ENCODE assay signal across 10 cellular contexts in the genomic region with DNA sequence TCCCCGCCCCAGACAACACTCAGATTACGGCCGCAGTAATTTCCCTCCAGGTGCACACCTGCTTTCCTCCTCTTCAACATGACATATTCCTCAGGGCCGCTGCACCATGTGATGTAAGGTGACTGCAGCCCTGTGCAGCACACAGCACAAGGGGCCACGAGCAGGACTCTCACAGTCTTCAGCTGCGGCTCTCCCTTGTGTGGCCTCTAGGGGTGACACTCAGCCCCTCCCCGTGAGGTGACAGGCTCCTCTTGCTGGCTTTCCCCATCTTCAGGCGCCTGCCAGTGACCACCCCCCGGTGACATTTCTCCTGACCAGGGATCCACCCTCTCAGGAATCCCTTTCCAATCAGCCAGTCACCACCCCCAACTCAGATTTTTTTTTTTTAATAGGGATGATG. TPM values are rescaled to one million over a fixed set of nuclear protein-coding genes. Genes with fewer than 3 reads are reported as not detected.
A peak's percentile ranks its signal among the peaks of the same experiment; 100 is the strongest.
DNase-seq lines count a peak whose midpoint lies in the region; ATAC-seq, FAIRE-seq and TF ChIP-seq lines count a peak whose summit lies in the region.
"Had no signal": no experiment of that assay in that cellular context is flagged by ENCODE, and none has a peak within 500 bp of the region (broad histone marks: within the 10 kb centered on the region; RNA-seq: fewer than 3 reads in every experiment).

No MANE protein-coding gene starts in this region.

- DNase-seq in AG04449 (ENCODE audit: low read depth, low spot score), result no peak
- peak; percentile 19 for DNase-seq in ELR (ENCODE audit: low read depth)
- peak; percentile 33 for DNase-seq in NCI-H2029 treated with DMSO at 0.1 percent for 48 hours (lab: John Stamatoyannopoulos, UW)
- DNase-seq in bronchial epithelial cell (ENCODE audit: low read depth), result no peak
- DNase-seq in NCI-H1092 treated with DMSO at 0.1 percent for 48 hours (lab: John Stamatoyannopoulos, UW), result no peak
- DNase-seq in activated naive CD4-positive, alpha-beta T cell treated with Interleukin-2 at 50 U/mL for 16 hours, result no peak
- no peak for DNase-seq in NCI-H1694 treated with DMSO at 0.1 percent for 48 hours (lab: John Stamatoyannopoulos, UW)
- DNase-seq: EL, hypothalamus had no signal

- no peak for FAIRE-seq in bronchial epithelial cell (lab: Jason Lieb, UNC)

- H3K27me3 ChIP-seq in bronchial epithelial cell (ENCODE audit: control insufficient read depth, insufficient read depth, low read length), result peaks cover 14% of the 10 kb centered on the region

- no peaks in the 10 kb centered on the region for H3K36me3 ChIP-seq in bronchial epithelial cell (ENCODE audit: control insufficient read depth, insufficient read depth, low read length)

- TF ChIP-seq CTCF in AG04449 (IDR thresholded peaks at IDR 0.05; ENCODE audit: insufficient read depth, low read length, missing control alignments) (peak; percentile 9), bronchial epithelial cell (IDR thresholded peaks at IDR 0.05; ENCODE audit: insufficient read depth, low read length, severe bottlenecking) (peak; percentile 13)

- ATAC-seq in HG03565 (IDR thresholded peaks at IDR 0.05; ENCODE audit: unreplicated experiment), result no peak

- POLR2A ChIA-PET in AG04449 (lab: Yijun Ruan, JAX), result no interaction called here

- no peak overlapping the region for H3K4me3 ChIP-seq in AG04449 (ENCODE audit: low read depth, low read length)
- H3K4me3 ChIP-seq in bronchial epithelial cell (ENCODE audit: low read depth, low read length), result no peak overlapping the region

- CTCF ChIA-PET in AG04449 (lab: Yijun Ruan, JAX), result interaction anchor here (1.1 kb wide), 1 partner anchor 9 kb away, joined by 3 read pairs; no protein-coding TSS in a partner anchor

RNA-seq across cellular contexts. Expression of a gene that starts 31.3 kb away (rescaled TPM):
- total RNA-seq in bronchial epithelial cell, result 17.0 and 33.2 TPM in 2 replicates

RNA-seq across cellular contexts. Expression of a gene that starts 42.8 kb away (rescaled TPM):
- total RNA-seq in bronchial epithelial cell, result not detected in 2 replicates

RNA-seq across cellular contexts. Expression of a gene that starts 56.4 kb away (rescaled TPM):
- 18.6 and 25.0 TPM in 2 replicates for total RNA-seq in bronchial epithelial cell

Comparison
In these comparisons a context has a peak if more than half of its experiments do, and no peak if none do; other contexts are left out.
1. DNase-seq: peak in ELR (single experiment) and NCI-H2029 treated with DMSO at 0.1 percent for 48 hours (single experiment); none in AG04449 (single experiment), bronchial epithelial cell (single experiment), NCI-H1092 treated with DMSO at 0.1 percent for 48 hours (single experiment), activated naive CD4-positive, alpha-beta T cell treated with Interleukin-2 at 50 U/mL for 16 hours (single experiment) and NCI-H1694 treated with DMSO at 0.1 percent for 48 hours (single experiment).